ENCODE assay signal across 11 cellular contexts in genomic region chr20:46010491-46011405, GRCh38. TPM values are rescaled to one million over a fixed set of nuclear protein-coding genes. Genes with fewer than 3 reads are reported as not detected.
DNase-seq lines count a peak whose midpoint lies in the region; ATAC-seq and TF ChIP-seq lines count a peak whose summit lies in the region.
"Had no signal": no experiment of that assay in that cellular context is flagged by ENCODE, and none has a peak within 500 bp of the region (broad histone marks: within the 10 kb centered on the region; RNA-seq: fewer than 3 reads in every experiment).

No MANE protein-coding gene starts in this region.

- no peak for TF ChIP-seq CTCF in left lung (IDR thresholded peaks at IDR 0.05)
- TF ChIP-seq CTCF in thoracic aorta (IDR thresholded peaks at IDR 0.05): no peak
- no peak for TF ChIP-seq CTCF in Caco-2 (IDR thresholded peaks at IDR 0.05; ENCODE audit: insufficient read depth in 1 of 2, low read depth in 1 of 2, low read length in 1 of 2, severe bottlenecking in 1 of 2, unreplicated experiment in 1 of 2)

- no peak overlapping the region for H3K4me3 Mint-ChIP-seq in Caco-2 (ENCODE audit: unreplicated experiment)
- H3K4me3 Mint-ChIP-seq: type B pancreatic cell had no signal

- H3K27me3 Mint-ChIP-seq in Caco-2 (ENCODE audit: insufficient read depth, unreplicated experiment): peaks cover 43% of the 10 kb centered on the region

- no TSS peak for BruUV-seq in Caco-2 (replicated peaks; lab: Mats Ljungman, UMichigan)

- H3K9me3 Mint-ChIP-seq in Caco-2 (ENCODE audit: unreplicated experiment): peaks cover 9% of the 10 kb centered on the region
- H3K9me3 Mint-ChIP-seq: type B pancreatic cell had no signal

- H3K4me3 ChIP-seq in left lung: peak overlapping the region in 1 of 2 donors; percentile 37
- peak overlapping the region; percentile 47 for H3K4me3 ChIP-seq in thoracic aorta
- H3K4me3 ChIP-seq in Caco-2 (ENCODE audit: low read depth, low read length): no peak overlapping the region
- H3K4me3 ChIP-seq: ovary had no signal

- peaks cover 0 to 4% of the 10 kb centered on the region in 2 donors for H3K36me3 ChIP-seq in left lung
- no peaks in the 10 kb centered on the region for H3K36me3 ChIP-seq in thoracic aorta
- H3K36me3 ChIP-seq in Caco-2 (ENCODE audit: control insufficient read depth, insufficient read depth, low read length): no peaks in the 10 kb centered on the region
- H3K36me3 ChIP-seq: ovary had no signal

- H3K27me3 ChIP-seq in left lung (peaks cover 45 to 92% of the 10 kb centered on the region in 2 donors), thoracic aorta (replicated peaks; ENCODE audit: insufficient read depth) (peaks cover 31% of the 10 kb centered on the region), Caco-2 (replicated peaks; ENCODE audit: control insufficient read depth, insufficient read depth, low read length) (no peaks in the 10 kb centered on the region; the same call in 1 of the 2 replicates)

- POLR2A ChIA-PET in Caco-2 (lab: Charles Lee): no interaction called here

- peak overlapping the region in 1 of 2 donors; percentile 86 for H3K27ac ChIP-seq in left lung
- no peak overlapping the region for H3K27ac ChIP-seq in thoracic aorta
- H3K27ac ChIP-seq: epithelial cell of prostate, ovary had no signal

- H3K9me3 ChIP-seq in left lung (no peaks in the 10 kb centered on the region), thoracic aorta (no peaks in the 10 kb centered on the region), Caco-2 (no peaks in the 10 kb centered on the region)
- H3K9me3 ChIP-seq: ovary had no signal

- intact Hi-C loops in left lung (cut with DNase I): loop anchor here in 1 of 2 donors (5.0 kb wide), 1 partner anchor 77 kb away; the partner anchor contains the start of gene NCOA5
- intact Hi-C loops in Caco-2 (cut with micrococcal nuclease; ENCODE audit: unreplicated experiment): loop anchor here (5.0 to 10.0 kb wide), 2 partner anchors 38 to 344 kb away; partner anchors contain the start of gene ZNF335

- CTCF ChIA-PET in Caco-2 (lab: Charles Lee): no interaction called here

- peaks cover 6% of the 10 kb centered on the region for H3K4me1 Mint-ChIP-seq in Caco-2 (ENCODE audit: low read depth, unreplicated experiment)

- peaks cover 4% of the 10 kb centered on the region for H3K36me3 Mint-ChIP-seq in Caco-2 (ENCODE audit: insufficient read depth, unreplicated experiment)
- H3K36me3 Mint-ChIP-seq: type B pancreatic cell had no signal

- no peak overlapping the region for H3K27ac Mint-ChIP-seq in Caco-2 (ENCODE audit: unreplicated experiment)
- H3K27ac Mint-ChIP-seq: type B pancreatic cell had no signal

- peak; percentile 30 for ATAC-seq in left lung
- no peak for ATAC-seq in thoracic aorta (ENCODE audit: insufficient number of reproducible peaks, low FRiP score, low read depth)
- no peak for ATAC-seq in HG02840 (IDR thresholded peaks at IDR 0.05; ENCODE audit: low FRiP score, unreplicated experiment)

- peaks cover 4 to 85% of the 10 kb centered on the region in 2 donors for H3K4me1 ChIP-seq in left lung
- peaks cover 5 to 11% of the 10 kb centered on the region in 2 donors for H3K4me1 ChIP-seq in thoracic aorta (ENCODE audit: control insufficient read depth in 1 of 2, low read depth in 2 of 2)
- H3K4me1 ChIP-seq in Caco-2: peaks cover 8% of the 10 kb centered on the region

- peak; percentile 24 for DNase-seq in SIG-M5 treated with dmso at 0.1 percent for 504 hours (lab: John Stamatoyannopoulos, UW; ENCODE audit: unreplicated experiment)
- DNase-seq in SIG-M5 (lab: John Stamatoyannopoulos, UW): no peak
- peak; percentile 53 to 69 for DNase-seq in activated T-cell treated with anti-CD3 and anti-CD28 coated beads, Interleukin-2, amount 50 U/mL, for 48 hours
- peak in 1 of 2 donors; percentile 91 for DNase-seq in left lung
- no peak for DNase-seq in thoracic aorta (ENCODE audit: low spot score)
- DNase-seq in Caco-2: no peak
- DNase-seq in DMS153 (lab: John Stamatoyannopoulos, UW): no peak
- DNase-seq: ovary had no signal

RNA-seq across cellular contexts. Expression of gene MMP9, which starts 2.0 kb away (rescaled TPM):
- total RNA-seq in left lung (10 to 100 TPM in 1 of 2 donors, 1 to 10 TPM in 1; 2.5 to 25.8 TPM), thoracic aorta (1 to 10 TPM in 1 of 2 donors, not detected in 1; 3.7 TPM), Caco-2 (2022) (0.16 TPM in 1 of 2 replicates, not detected in the other)

RNA-seq across cellular contexts. Expression of gene SLC12A5, which starts 18.3 kb away (rescaled TPM):
- total RNA-seq in left lung (1 to 10 TPM in 1 of 2 donors, under 1 TPM in 1; 0.71 to 1.5 TPM), thoracic aorta (not detected), Caco-2 (2022) (0.56 and 1.9 TPM in 2 replicates)

RNA-seq across cellular contexts. Expression of gene ZNF335, which starts 38.7 kb away (rescaled TPM):
- total RNA-seq in left lung: 10 to 100 TPM; 15.3 to 23.3 TPM
- 10 to 100 TPM; 28.8 to 30.1 TPM for total RNA-seq in thoracic aorta
- 35.1 and 38.1 TPM in 2 replicates for total RNA-seq in Caco-2 (2022)

Comparison
In these comparisons a context has a peak if more than half of its experiments do, and no peak if none do; other contexts are left out.
1. DNase-seq: peak in SIG-M5 treated with dmso at 0.1 percent for 504 hours (single experiment) and activated T-cell treated with anti-CD3 and anti-CD28 coated beads, Interleukin-2, amount 50 U/mL, for 48 hours (2 of 2); none in SIG-M5 (single experiment), thoracic aorta (single experiment), Caco-2 (0 of 2) and DMS153 (single experiment).